In the genomic region with DNA sequence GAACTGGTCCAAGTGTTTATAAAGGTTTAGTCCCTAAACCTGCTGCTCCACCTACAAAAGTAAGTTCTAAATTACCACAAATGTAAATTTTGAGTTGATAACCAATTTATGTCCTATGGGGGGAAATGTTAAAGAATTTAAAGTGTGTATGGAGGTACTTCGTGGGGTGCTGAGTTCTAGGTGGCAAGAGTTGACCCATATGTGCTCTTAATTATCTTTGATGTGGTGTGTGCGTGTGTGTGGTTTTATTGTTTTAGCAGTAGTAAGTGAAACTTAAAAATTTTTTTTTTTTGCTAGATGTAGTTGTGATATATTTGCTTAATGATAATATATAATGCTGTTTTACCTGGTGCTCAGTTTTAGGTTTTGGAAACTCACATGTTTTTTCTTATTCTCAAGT, we compare ENCODE assay signal across 27 cellular contexts.
DNase-seq lines count a peak whose midpoint lies in the region; ATAC-seq and TF ChIP-seq lines count a peak whose summit lies in the region.
"Had no signal": no experiment of that assay in that cellular context is flagged by ENCODE, and none has a peak within 500 bp of the region (broad histone marks: within the 10 kb centered on the region; RNA-seq: fewer than 3 reads in every experiment).

No MANE protein-coding gene starts in this region.

- TF ChIP-seq CTCF in Calu3 (IDR thresholded peaks at IDR 0.05; ENCODE audit: unreplicated experiment): no peak
- no peak for TF ChIP-seq CTCF in glutamatergic neuron (IDR thresholded peaks at IDR 0.05; ENCODE audit: partially characterized antibody, unreplicated experiment)
- TF ChIP-seq CTCF in esophagus muscularis mucosa (IDR thresholded peaks at IDR 0.05): no peak

- intact Hi-C loops in Calu3 (cut with micrococcal nuclease; ENCODE audit: unreplicated experiment) (no loop called here), esophagus muscularis mucosa (cut with DNase I) (no loop called here)

- no peak for TF ChIP-seq POLR2A in esophagus muscularis mucosa (IDR thresholded peaks at IDR 0.05; ENCODE audit: low read depth)

- H3K4me1 ChIP-seq in esophagus muscularis mucosa: no peaks in the 10 kb centered on the region
- H3K4me1 ChIP-seq: BLaER1, esophagus squamous epithelium, Peyer's patch, SJCRH30 had no signal

- WGBS in esophagus muscularis mucosa: 96% methylated on average over 2 of the region's 2 CpGs

- no peaks in the 10 kb centered on the region for H3K27me3 Mint-ChIP-seq in activated T-cell treated with anti-CD3 and anti-CD28 coated beads, Interleukin-2, amount 50 U/mL, for 4 hours (ENCODE audit: low read depth)
- H3K27me3 Mint-ChIP-seq in Calu3 (ENCODE audit: unreplicated experiment): no peaks in the 10 kb centered on the region
- no peaks in the 10 kb centered on the region for H3K27me3 Mint-ChIP-seq in activated naive CD8-positive, alpha-beta T cell
- peaks cover 3% of the 10 kb centered on the region for H3K27me3 Mint-ChIP-seq in glutamatergic neuron (ENCODE audit: unreplicated experiment)
- H3K27me3 Mint-ChIP-seq: naive B cell; stimulated activated memory B cell treated with anti-CD40 and anti-IgM and Interleukin-4, amounts not matched to agents 10 μg/mL and 1 μg/mL and 100 μg/mL, for 72 hours had no signal

- CTCF ChIA-PET in Calu3 (lab: Charles Lee): no interaction called here

- H3K36me3 ChIP-seq in esophagus muscularis mucosa: peaks cover 35 to 56% (median 42%) of the 10 kb centered on the region in 4 donors

- no peaks in the 10 kb centered on the region for H3K27me3 ChIP-seq in esophagus muscularis mucosa
- H3K27me3 ChIP-seq: BLaER1, esophagus squamous epithelium, left lung, Peyer's patch, SJCRH30 had no signal

- no peak overlapping the region for H3K4me3 ChIP-seq in esophagus muscularis mucosa
- H3K4me3 ChIP-seq: BLaER1, esophagus squamous epithelium, left lung, Peyer's patch, SJCRH30, smooth muscle cell, thoracic aorta had no signal

- DNase-seq in activated T-cell treated with anti-CD3 and anti-CD28 coated beads, Interleukin-2, amount 50 U/mL, for 4 hours: no peak
- DNase-seq in activated T-cell treated with anti-CD3 and anti-CD28 coated beads for 4 hours (no peak), Calu3 (no peak), NCI-H2227 treated with DMSO at 0.1 percent for 48 hours (lab: John Stamatoyannopoulos, UW) (no peak), glutamatergic neuron (no peak), esophagus muscularis mucosa (ENCODE audit: extremely low spot score) (no peak)
- no peak for DNase-seq in stimulated activated effector memory CD8-positive, alpha-beta T cell treated with anti-CD3 and anti-CD28 coated beads, Interleukin-12 subunit alpha, Interleukin-12 subunit beta, amount 100 ng/mL, for 72 hours (ENCODE audit: low spot score in 2 of 2)
- DNase-seq: ACHN; activated CD4-positive, alpha-beta T cell treated with anti-CD3 and anti-CD28 coated beads, Interleukin-2, amount 50 U/mL, for 4 hours; amniotic stem cell; esophagus squamous epithelium; hippocampal formation; left lung; naive B cell; NCI-H1048; NCI-H1694 treated with DMSO at 0.1 percent for 48 hours; NCI-H2171; NCI-H526 treated with DMSO at 0.1 percent for 48 hours; Peyer's patch; retina; SJCRH30 had no signal

- H3K27ac Mint-ChIP-seq in Calu3 (ENCODE audit: unreplicated experiment): peak overlapping the region; percentile 36
- peak overlapping the region; percentile 69 for H3K27ac Mint-ChIP-seq in activated naive CD8-positive, alpha-beta T cell
- H3K27ac Mint-ChIP-seq in stimulated activated effector memory CD8-positive, alpha-beta T cell treated with anti-CD3 and anti-CD28 coated beads, Interleukin-12 subunit alpha, Interleukin-12 subunit beta, amount 100 ng/mL, for 72 hours: peak overlapping the region; percentile 81
- no peak overlapping the region for H3K27ac Mint-ChIP-seq in glutamatergic neuron (ENCODE audit: unreplicated experiment)
- H3K27ac Mint-ChIP-seq: stimulated activated memory B cell treated with anti-CD40 and anti-IgM and Interleukin-4, amounts not matched to agents 10 μg/mL and 1 μg/mL and 100 μg/mL, for 72 hours had no signal

- no peaks in the 10 kb centered on the region for H3K9me3 Mint-ChIP-seq in activated T-cell treated with anti-CD3 and anti-CD28 coated beads, Interleukin-2, amount 50 U/mL, for 4 hours
- H3K9me3 Mint-ChIP-seq in Calu3 (ENCODE audit: low read depth, unreplicated experiment) (no peaks in the 10 kb centered on the region), glutamatergic neuron (ENCODE audit: unreplicated experiment) (peaks cover 2% of the 10 kb centered on the region)
- no peaks in the 10 kb centered on the region for H3K9me3 Mint-ChIP-seq in activated naive CD8-positive, alpha-beta T cell (ENCODE audit: low read depth)
- no peaks in the 10 kb centered on the region for H3K9me3 Mint-ChIP-seq in stimulated activated effector memory CD8-positive, alpha-beta T cell treated with anti-CD3 and anti-CD28 coated beads, Interleukin-12 subunit alpha, Interleukin-12 subunit beta, amount 100 ng/mL, for 72 hours
- H3K9me3 Mint-ChIP-seq: stimulated activated memory B cell treated with anti-CD40 and anti-IgM and Interleukin-4, amounts not matched to agents 10 μg/mL and 1 μg/mL and 100 μg/mL, for 72 hours had no signal

- H3K9me3 ChIP-seq in esophagus muscularis mucosa: no peaks in the 10 kb centered on the region
- H3K9me3 ChIP-seq: BLaER1, esophagus squamous epithelium, left lung, Peyer's patch, SJCRH30, thoracic aorta had no signal

- no TSS peak for BruUV-seq in Calu3 (replicated peaks; lab: Mats Ljungman, UMichigan)

- ATAC-seq in activated T-cell treated with anti-CD3 and anti-CD28 coated beads, Interleukin-2, amount 50 U/mL, for 4 hours: peak; percentile 43 to 56
- no peak for ATAC-seq in stimulated activated effector memory CD8-positive, alpha-beta T cell treated with anti-CD3 and anti-CD28 coated beads, Interleukin-12 subunit alpha, Interleukin-12 subunit beta, amount 100 ng/mL, for 72 hours
- ATAC-seq: HCT116; left lung; stimulated activated memory B cell treated with anti-CD40 and anti-IgM and Interleukin-4, amounts not matched to agents 10 μg/mL and 1 μg/mL and 100 μg/mL, for 72 hours had no signal

- H3K4me1 Mint-ChIP-seq in activated T-cell treated with anti-CD3 and anti-CD28 coated beads, Interleukin-2, amount 50 U/mL, for 4 hours (ENCODE audit: low read depth): peaks cover 35% of the 10 kb centered on the region
- no peaks in the 10 kb centered on the region for H3K4me1 Mint-ChIP-seq in Calu3 (ENCODE audit: low read depth, unreplicated experiment)
- H3K4me1 Mint-ChIP-seq in activated naive CD8-positive, alpha-beta T cell (ENCODE audit: low read depth): peaks cover 39% of the 10 kb centered on the region
- H3K4me1 Mint-ChIP-seq in stimulated activated effector memory CD8-positive, alpha-beta T cell treated with anti-CD3 and anti-CD28 coated beads, Interleukin-12 subunit alpha, Interleukin-12 subunit beta, amount 100 ng/mL, for 72 hours: peaks cover 26% of the 10 kb centered on the region
- no peaks in the 10 kb centered on the region for H3K4me1 Mint-ChIP-seq in glutamatergic neuron (ENCODE audit: low read depth, unreplicated experiment)

- H3K36me3 Mint-ChIP-seq in activated T-cell treated with anti-CD3 and anti-CD28 coated beads, Interleukin-2, amount 50 U/mL, for 4 hours (ENCODE audit: insufficient read depth): peaks cover 35% of the 10 kb centered on the region
- H3K36me3 Mint-ChIP-seq in Calu3 (ENCODE audit: insufficient read depth, unreplicated experiment) (peaks cover 63% of the 10 kb centered on the region), glutamatergic neuron (ENCODE audit: unreplicated experiment) (no peaks in the 10 kb centered on the region)
- peaks cover 14% of the 10 kb centered on the region for H3K36me3 Mint-ChIP-seq in activated naive CD8-positive, alpha-beta T cell
- H3K36me3 Mint-ChIP-seq in stimulated activated effector memory CD8-positive, alpha-beta T cell treated with anti-CD3 and anti-CD28 coated beads, Interleukin-12 subunit alpha, Interleukin-12 subunit beta, amount 100 ng/mL, for 72 hours: peaks cover 99% of the 10 kb centered on the region

- no peak overlapping the region for H3K27ac ChIP-seq in esophagus muscularis mucosa (replicated peaks in 1 of 4)
- H3K27ac ChIP-seq: BLaER1, esophagus squamous epithelium, left lung, Peyer's patch, SJCRH30, thoracic aorta had no signal

- TF ChIP-seq EP300 in esophagus muscularis mucosa (IDR thresholded peaks at IDR 0.05): no peak

- H3K4me3 Mint-ChIP-seq in activated T-cell treated with anti-CD3 and anti-CD28 coated beads, Interleukin-2, amount 50 U/mL, for 4 hours: no peak overlapping the region
- H3K4me3 Mint-ChIP-seq in Calu3 (ENCODE audit: low read depth, unreplicated experiment) (no peak overlapping the region), glutamatergic neuron (ENCODE audit: unreplicated experiment) (no peak overlapping the region)
- peak overlapping the region; percentile 6 for H3K4me3 Mint-ChIP-seq in activated naive CD8-positive, alpha-beta T cell
- H3K4me3 Mint-ChIP-seq in stimulated activated effector memory CD8-positive, alpha-beta T cell treated with anti-CD3 and anti-CD28 coated beads, Interleukin-12 subunit alpha, Interleukin-12 subunit beta, amount 100 ng/mL, for 72 hours: no peak overlapping the region
- H3K4me3 Mint-ChIP-seq: naive B cell; stimulated activated memory B cell treated with anti-CD40 and anti-IgM and Interleukin-4, amounts not matched to agents 10 μg/mL and 1 μg/mL and 100 μg/mL, for 72 hours had no signal
